Comparison of ENCODE assay signal across 1 cellular context in the genomic region with DNA sequence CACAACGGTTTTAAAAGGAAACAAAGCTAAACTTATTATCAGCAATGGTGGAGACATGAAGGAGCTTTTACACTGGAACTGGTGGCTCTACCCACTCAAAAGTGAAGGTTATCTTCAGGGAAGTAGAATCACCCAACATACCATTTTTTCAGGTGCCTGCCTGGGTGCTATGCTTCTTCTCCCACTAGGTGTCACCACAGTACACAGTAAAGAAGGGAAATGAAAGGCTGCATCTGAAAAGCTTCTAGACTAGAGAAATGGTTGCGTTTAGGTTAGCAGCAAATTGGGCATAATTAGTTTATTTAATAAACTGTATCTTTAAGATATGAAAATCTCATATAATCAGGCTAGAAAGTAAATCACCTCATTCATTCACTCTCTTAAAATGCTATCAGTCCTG.
TF ChIP-seq lines count a peak whose summit lies in the region.

No MANE protein-coding gene starts in this region.

TF ChIP-seq in H1, 55 proteins besides CTCF, POLR2A, EP300 and RAD21 (continued from another document):
- TF ChIP-seq RBBP5 (IDR thresholded peaks at IDR 0.05; ENCODE audit: borderline replicate concordance, low read depth, low read length) = no peak
- TF ChIP-seq MAFK (IDR thresholded peaks at IDR 0.05; ENCODE audit: low read depth, low read length) = no peak
- no peak for TF ChIP-seq KDM4A (IDR thresholded peaks at IDR 0.05; ENCODE audit: low read depth, low read length, severe bottlenecking)
- TF ChIP-seq GTF2F1 (IDR thresholded peaks at IDR 0.05; ENCODE audit: borderline replicate concordance, low read depth, low read length) = no peak
- no peak for TF ChIP-seq KDM5A (IDR thresholded peaks at IDR 0.05; ENCODE audit: low read length)
- TF ChIP-seq, protein P1, sequence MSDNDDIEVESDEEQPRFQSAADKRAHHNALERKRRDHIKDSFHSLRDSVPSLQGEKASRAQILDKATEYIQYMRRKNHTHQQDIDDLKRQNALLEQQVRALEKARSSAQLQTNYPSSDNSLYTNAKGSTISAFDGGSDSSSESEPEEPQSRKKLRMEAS (IDR thresholded peaks at IDR 0.05) = no peak
- no peak for TF ChIP-seq E2F6 (IDR thresholded peaks at IDR 0.05)
- TF ChIP-seq NANOG (IDR thresholded peaks at IDR 0.05; ENCODE audit: insufficient read depth, low read depth, low read length, poor library complexity, severe bottlenecking) = no peak
- no peak for TF ChIP-seq HDAC2 (IDR thresholded peaks at IDR 0.05; ENCODE audit: borderline replicate concordance in 1 of 2, low read depth in 2 of 2, low read length in 2 of 2)
- TF ChIP-seq SIN3A (conservative IDR thresholded peaks at IDR 0.05 in 1 of 2, IDR thresholded peaks at IDR 0.05 in 1 of 2; ENCODE audit: low read depth in 1 of 2, low read length in 2 of 2) = no peak
- no peak for TF ChIP-seq CHD2 (IDR thresholded peaks at IDR 0.05; ENCODE audit: low read length)
